1 cellular context compared by ENCODE assay signal in the genomic region with DNA sequence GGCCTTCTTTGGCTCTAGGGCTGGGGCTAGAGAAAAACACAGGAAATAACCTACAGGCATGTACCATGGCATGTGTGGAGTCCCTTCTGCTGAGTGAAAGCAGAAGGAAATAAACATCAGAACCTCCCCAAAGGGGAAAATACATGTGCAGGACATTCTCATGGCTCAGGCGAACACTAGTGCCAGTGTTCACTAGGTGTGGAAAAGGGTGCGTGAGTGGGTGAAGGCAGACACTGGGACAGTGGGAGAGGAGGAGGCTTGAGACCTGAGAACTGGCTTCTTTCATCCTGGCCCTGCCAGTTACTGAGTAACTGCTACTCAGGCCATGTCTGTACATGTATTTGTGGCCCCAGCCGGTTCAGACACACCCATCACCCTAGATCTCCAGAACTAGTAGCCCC.
TF ChIP-seq lines count a peak whose summit lies in the region.

No MANE protein-coding gene starts in this region.

TF ChIP-seq in HepG2, 621 proteins besides CTCF, POLR2A, EP300 and RAD21 (continued from another document):
- no peak for TF ChIP-seq BCL3 (CRISPR knock-in tag; IDR thresholded peaks at IDR 0.05)
- no peak for TF ChIP-seq PATZ1 (CRISPR knock-in tag; IDR thresholded peaks at IDR 0.05)
- TF ChIP-seq MTA3 (CRISPR knock-in tag; IDR thresholded peaks at IDR 0.05), result no peak
- no peak for TF ChIP-seq ZNF350 (CRISPR knock-in tag; IDR thresholded peaks at IDR 0.05; ENCODE audit: borderline replicate concordance, low read depth)
- no peak for TF ChIP-seq TFDP2 (CRISPR knock-in tag; IDR thresholded peaks at IDR 0.05)
- no peak for TF ChIP-seq ZNF781 (CRISPR knock-in tag; IDR thresholded peaks at IDR 0.05; ENCODE audit: borderline replicate concordance, not compliant biosample characterization)
- TF ChIP-seq ZNF562 (CRISPR knock-in tag; IDR thresholded peaks at IDR 0.05; ENCODE audit: borderline replicate concordance), result no peak
- TF ChIP-seq TARDBP (CRISPR knock-in tag; IDR thresholded peaks at IDR 0.05), result no peak
- TF ChIP-seq MXI1 (IDR thresholded peaks at IDR 0.05; ENCODE audit: borderline replicate concordance, low read depth, low read length), result no peak
- no peak for TF ChIP-seq SOX6 (IDR thresholded peaks at IDR 0.05)
- TF ChIP-seq SOX6 (CRISPR knock-in tag; IDR thresholded peaks at IDR 0.05), result no peak
